In the genomic region with DNA sequence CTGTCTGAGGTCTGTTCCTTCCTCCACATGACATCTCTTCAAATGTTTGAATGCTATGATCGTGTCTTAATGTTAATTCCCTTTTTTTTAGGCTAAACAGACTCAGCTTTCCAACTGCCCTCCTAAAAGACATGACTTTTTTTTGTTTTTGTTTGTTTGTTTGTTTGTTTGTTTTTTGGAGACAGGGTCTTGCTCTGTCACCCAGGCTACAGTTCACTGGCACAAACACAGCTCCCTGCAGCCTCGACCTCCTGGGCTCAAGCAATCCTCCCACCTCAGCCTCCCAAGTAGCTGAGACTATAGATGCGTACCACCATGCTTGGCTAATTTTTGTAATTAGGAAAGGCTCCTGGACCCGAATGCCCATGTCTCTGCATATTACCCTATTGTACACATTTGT, we compare ENCODE assay signal across 1 cellular context.
TF ChIP-seq lines count a peak whose summit lies in the region.

No MANE protein-coding gene starts in this region.

TF ChIP-seq in HepG2, 621 proteins besides CTCF, POLR2A, EP300 and RAD21 (continued from another document):
- 0 out of 2 replicates have a peak, but pooled peaks have one; percentile 19 for TF ChIP-seq SNAI1 (CRISPR knock-in tag; IDR thresholded peaks at IDR 0.05; ENCODE audit: borderline replicate concordance)
- no peak for TF ChIP-seq TIGD3 (CRISPR knock-in tag; IDR thresholded peaks at IDR 0.05; ENCODE audit: borderline replicate concordance)
- TF ChIP-seq ZNF230 (CRISPR knock-in tag; IDR thresholded peaks at IDR 0.05), result no peak
- peak; percentile 68; the same call in 1 of the 2 replicates for TF ChIP-seq ZNF556 (CRISPR knock-in tag; IDR thresholded peaks at IDR 0.05; ENCODE audit: borderline replicate concordance)
- no peak for TF ChIP-seq GTF3A (CRISPR knock-in tag; conservative IDR thresholded peaks at IDR 0.05)
- TF ChIP-seq PAWR (CRISPR knock-in tag; IDR thresholded peaks at IDR 0.05; ENCODE audit: borderline replicate concordance), result 0 out of 2 replicates have a peak, but pooled peaks have one; percentile 41
- 0 out of 2 replicates have a peak, but pooled peaks have one; percentile 28 for TF ChIP-seq ZNF350 (CRISPR knock-in tag; IDR thresholded peaks at IDR 0.05; ENCODE audit: borderline replicate concordance, low read depth)
- no peak for TF ChIP-seq USF2 (IDR thresholded peaks at IDR 0.05; ENCODE audit: low read depth, low read length)
- TF ChIP-seq USF2 (CRISPR knock-in tag; IDR thresholded peaks at IDR 0.05; ENCODE audit: borderline replicate concordance), result no peak
- no peak for TF ChIP-seq ZNF430 (CRISPR knock-in tag; IDR thresholded peaks at IDR 0.05)
- TF ChIP-seq POGZ (CRISPR knock-in tag; IDR thresholded peaks at IDR 0.05), result peak; percentile 6; the same call in 1 of the 2 replicates
- 0 out of 2 replicates have a peak, but pooled peaks have one; percentile 13 for TF ChIP-seq ARID2 (CRISPR knock-in tag; IDR thresholded peaks at IDR 0.05; ENCODE audit: borderline replicate concordance)
- TF ChIP-seq, protein P1, sequence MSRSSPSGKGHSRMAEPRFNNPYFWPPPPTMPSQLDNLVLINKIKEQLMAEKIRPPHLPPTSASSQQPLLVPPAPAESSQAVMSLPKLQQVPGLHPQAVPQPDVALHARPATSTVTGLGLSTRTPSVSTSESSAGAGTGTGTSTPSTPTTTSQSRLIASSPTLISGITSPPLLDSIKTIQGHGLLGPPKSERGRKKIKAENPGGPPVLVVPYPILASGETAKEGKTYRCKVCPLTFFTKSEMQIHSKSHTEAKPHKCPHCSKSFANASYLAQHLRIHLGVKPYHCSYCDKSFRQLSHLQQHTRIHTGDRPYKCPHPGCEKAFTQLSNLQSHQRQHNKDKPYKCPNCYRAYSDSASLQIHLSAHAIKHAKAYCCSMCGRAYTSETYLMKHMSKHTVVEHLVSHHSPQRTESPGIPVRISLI (CRISPR knock-in tag; IDR thresholded peaks at IDR 0.05; ENCODE audit: borderline replicate concordance), result no peak
- no peak for TF ChIP-seq MTERF4 (CRISPR knock-in tag; IDR thresholded peaks at IDR 0.05)
- TF ChIP-seq ZNF501 (CRISPR knock-in tag; IDR thresholded peaks at IDR 0.05), result peak; percentile 57
- no peak for TF ChIP-seq SNAPC2 (CRISPR knock-in tag; IDR thresholded peaks at IDR 0.05)
- no peak for TF ChIP-seq HOXA9 (CRISPR knock-in tag; IDR thresholded peaks at IDR 0.05; ENCODE audit: borderline replicate concordance)
- peak; percentile 93 for TF ChIP-seq ZNF770 (CRISPR knock-in tag; IDR thresholded peaks at IDR 0.05)
- TF ChIP-seq AKAP8 (CRISPR knock-in tag; IDR thresholded peaks at IDR 0.05), result no peak
- TF ChIP-seq ZNF782 (CRISPR knock-in tag; IDR thresholded peaks at IDR 0.05; ENCODE audit: borderline replicate concordance), result 0 out of 2 replicates have a peak, but pooled peaks have one; percentile 15
- TF ChIP-seq ZNF12 (CRISPR knock-in tag; IDR thresholded peaks at IDR 0.05), result no peak
